In genomic region chr2:127452423-127452822, GRCh38 we compare ENCODE assay signal across 1 cellular context. TPM values are rescaled to one million over a fixed set of nuclear protein-coding genes. Genes with fewer than 3 reads are reported as not detected.
"Had no signal": no experiment of that assay in that cellular context is flagged by ENCODE, and none has a peak within 500 bp of the region (broad histone marks: within the 10 kb centered on the region; RNA-seq: fewer than 3 reads in every experiment).

No MANE protein-coding gene starts in this region.

RNA-seq across cellular contexts. Expression of gene PROC, which starts 34.2 kb away (rescaled TPM):
- total RNA-seq: GM12878 had no signal
- polyA plus RNA-seq: GM12878 had no signal
